2 cellular contexts compared by ENCODE assay signal in genomic region chr7:3309140-3309539, GRCh38.
TF ChIP-seq lines count a peak whose summit lies in the region.

No MANE protein-coding gene starts in this region.

TF ChIP-seq in SK-N-SH, 30 proteins besides CTCF, POLR2A, EP300 and RAD21 (continued from another document):
- TF ChIP-seq PBX3 (IDR thresholded peaks at IDR 0.05) (no peak), USF1 (IDR thresholded peaks at IDR 0.05; ENCODE audit: borderline replicate concordance, low read depth) (no peak), MAX (IDR thresholded peaks at IDR 0.05; ENCODE audit: low read depth) (no peak), YY1 (IDR thresholded peaks at IDR 0.05; ENCODE audit: low read depth) (no peak), NFIC (IDR thresholded peaks at IDR 0.05; ENCODE audit: borderline replicate concordance) (no peak), TCF12 (IDR thresholded peaks at IDR 0.05) (no peak), USF2 (IDR thresholded peaks at IDR 0.05; ENCODE audit: borderline replicate concordance, low read depth, low read length) (no peak), REST (IDR thresholded peaks at IDR 0.05; ENCODE audit: low read depth, low read length) (no peak), TEAD4 (IDR thresholded peaks at IDR 0.05; ENCODE audit: borderline replicate concordance, insufficient read depth) (no peak), JUND (IDR thresholded peaks at IDR 0.05) (no peak), SIN3A (IDR thresholded peaks at IDR 0.05; ENCODE audit: borderline replicate concordance, low read depth, low read length) (no peak)

TF ChIP-seq in SK-N-SH treated with all-trans-retinoic acid at 6 μM for 48 hours, 23 proteins besides CTCF, POLR2A, EP300 and RAD21 (continued from another document):
- no peak for TF ChIP-seq PPARA (CRISPR knock-in tag; IDR thresholded peaks at IDR 0.05; ENCODE audit: borderline replicate concordance)
- TF ChIP-seq ZFP3 (CRISPR knock-in tag; IDR thresholded peaks at IDR 0.05): no peak
- no peak for TF ChIP-seq ZNF70 (CRISPR knock-in tag; IDR thresholded peaks at IDR 0.05)
- no peak for TF ChIP-seq BACH2 (CRISPR knock-in tag; IDR thresholded peaks at IDR 0.05; ENCODE audit: borderline replicate concordance)
- TF ChIP-seq CSDC2 (CRISPR knock-in tag; IDR thresholded peaks at IDR 0.05): no peak
- no peak for TF ChIP-seq POU6F1 (CRISPR knock-in tag; IDR thresholded peaks at IDR 0.05; ENCODE audit: borderline replicate concordance, low read depth)
- no peak for TF ChIP-seq ARNTL (CRISPR knock-in tag; IDR thresholded peaks at IDR 0.05; ENCODE audit: borderline replicate concordance, low read depth)
- no peak for TF ChIP-seq TSHZ2 (CRISPR knock-in tag; IDR thresholded peaks at IDR 0.05)
- no peak for TF ChIP-seq ISL1 (CRISPR knock-in tag; IDR thresholded peaks at IDR 0.05)
- TF ChIP-seq TOX (CRISPR knock-in tag; IDR thresholded peaks at IDR 0.05; ENCODE audit: borderline replicate concordance): no peak
- no peak for TF ChIP-seq ZFP30 (CRISPR knock-in tag; IDR thresholded peaks at IDR 0.05)
- TF ChIP-seq ZNF565 (CRISPR knock-in tag; conservative IDR thresholded peaks at IDR 0.05; ENCODE audit: low read depth): no peak
- no peak for TF ChIP-seq GLIS3 (CRISPR knock-in tag; IDR thresholded peaks at IDR 0.05)
- no peak for TF ChIP-seq CSRNP3 (CRISPR knock-in tag; IDR thresholded peaks at IDR 0.05)
- TF ChIP-seq OSR1 (CRISPR knock-in tag; IDR thresholded peaks at IDR 0.05): no peak
